Comparison of ENCODE assay signal across 8 cellular contexts in genomic region chr6:145028144-145028818, GRCh38.
DNase-seq lines count a peak whose midpoint lies in the region; ATAC-seq and TF ChIP-seq lines count a peak whose summit lies in the region.

No MANE protein-coding gene starts in this region.

- H3K36me3 ChIP-seq in stomach = no peaks in the 10 kb centered on the region

- TF ChIP-seq CTCF in stomach (IDR thresholded peaks at IDR 0.05) = peak in 5 of 7 experiments; percentile 11 to 40 (median 17)

- H3K4me3 ChIP-seq in Jurkat, Clone E6-1 (ENCODE audit: low read length) = no peak overlapping the region
- H3K4me3 ChIP-seq in stomach = no peak overlapping the region

- no peaks in the 10 kb centered on the region for H3K9me3 ChIP-seq in stomach

- ATAC-seq in GM21528 (IDR thresholded peaks at IDR 0.05; ENCODE audit: low FRiP score, unreplicated experiment) (peak; percentile 66), SK-N-SH treated with all-trans-retinoic acid at 6 μM for 48 hours (peak; percentile 74)

- no peak overlapping the region for H3K27ac ChIP-seq in stomach

- no peak for TF ChIP-seq EP300 in stomach (IDR thresholded peaks at IDR 0.05)

- WGBS in stomach, 5 donors = 36 to 46% (median 42%) methylated on average over 4 of the region's 4 CpGs

- TF ChIP-seq POLR2A in stomach (IDR thresholded peaks at IDR 0.05) = no peak

- DNase-seq in DMS 273 (lab: John Stamatoyannopoulos, UW; ENCODE audit: unreplicated experiment) (peak; percentile 18), DMS 273 treated with DMSO at 0.1 percent for 48 hours (lab: John Stamatoyannopoulos, UW) (no peak), globus pallidus (ENCODE audit: low spot score) (peak; percentile 6), stomach (no peak)
- DNase-seq in Jurkat, Clone E6-1 (ENCODE audit: low read depth, low spot score) = peak; percentile 41
- no peak for DNase-seq in activated CD4-positive, alpha-beta T cell treated with anti-CD3 and anti-CD28 coated beads for 1 hour

- no peaks in the 10 kb centered on the region for H3K27me3 ChIP-seq in stomach

- intact Hi-C loops in stomach (cut with DNase I; ENCODE audit: low total_unique reads) = no loop called here

- H3K4me1 ChIP-seq in stomach = peaks cover 0 to 15% (median 0%) of the 10 kb centered on the region in 4 donors

TF ChIP-seq in SK-N-SH treated with all-trans-retinoic acid at 6 μM for 48 hours, 23 proteins besides CTCF, POLR2A, EP300 and RAD21:
- TF ChIP-seq GLIS3 (CRISPR knock-in tag; IDR thresholded peaks at IDR 0.05) = no peak
- TF ChIP-seq RARB (CRISPR knock-in tag; IDR thresholded peaks at IDR 0.05) = no peak
- no peak for TF ChIP-seq TSHZ2 (CRISPR knock-in tag; IDR thresholded peaks at IDR 0.05)
- TF ChIP-seq PATZ1 (CRISPR knock-in tag; IDR thresholded peaks at IDR 0.05; ENCODE audit: borderline replicate concordance) = no peak
- no peak for TF ChIP-seq ZFP30 (CRISPR knock-in tag; IDR thresholded peaks at IDR 0.05)

Comparison
In these comparisons a context has a peak if more than half of its experiments do, and no peak if none do; other contexts are left out.
1. DNase-seq: peak in DMS 273 (single experiment), Jurkat, Clone E6-1 (single experiment) and globus pallidus (single experiment); none in DMS 273 treated with DMSO at 0.1 percent for 48 hours (single experiment), stomach (single experiment) and activated CD4-positive, alpha-beta T cell treated with anti-CD3 and anti-CD28 coated beads for 1 hour (single experiment).